In the genomic region with DNA sequence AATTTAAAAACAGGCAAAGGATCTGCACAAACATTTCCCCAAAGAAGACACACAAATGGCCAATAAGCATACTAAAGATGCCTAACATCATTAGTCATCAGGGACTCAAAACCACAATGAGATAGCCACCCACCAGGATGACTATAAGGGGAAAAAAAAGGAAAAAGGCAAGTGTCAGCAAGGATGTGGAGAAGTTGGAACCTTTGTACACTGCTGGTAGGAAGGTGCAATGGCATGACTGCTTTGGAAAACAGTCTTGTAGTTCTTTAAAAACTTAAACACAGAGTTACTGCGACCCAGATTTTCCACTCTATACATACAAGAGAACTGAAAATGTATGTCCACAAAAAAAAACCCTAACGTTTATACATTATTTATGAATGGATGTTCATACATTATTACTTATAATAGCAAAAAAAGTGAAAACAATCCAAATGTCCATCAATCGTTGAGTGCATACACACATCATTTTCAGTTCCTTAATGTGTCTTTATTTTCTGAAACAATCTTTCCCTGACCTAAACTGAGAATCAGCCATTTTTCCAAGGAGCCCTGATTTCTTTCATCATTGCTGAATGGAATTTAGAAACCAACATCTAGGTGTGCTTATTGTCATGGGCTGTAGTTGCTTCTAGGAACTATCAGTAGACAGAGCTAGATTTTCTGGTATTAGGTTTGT, we compare ENCODE assay signal across 8 cellular contexts.
DNase-seq lines count a peak whose midpoint lies in the region; ATAC-seq and TF ChIP-seq lines count a peak whose summit lies in the region.

No MANE protein-coding gene starts in this region.

- H4K20me1 ChIP-seq in GM23248 (ENCODE audit: insufficient read depth) (no peaks in the 10 kb centered on the region), SK-N-SH (ENCODE audit: insufficient read depth) (no peaks in the 10 kb centered on the region)

- H3K9ac ChIP-seq in GM23248 (no peak overlapping the region), SK-N-SH (no peak overlapping the region)

- H3K79me2 ChIP-seq in GM23248 (ENCODE audit: insufficient read depth) (no peaks in the 10 kb centered on the region), SK-N-SH (ENCODE audit: insufficient read depth) (no peaks in the 10 kb centered on the region)

- in situ Hi-C loops in ACHN (cut with HindIII; ENCODE audit: low pct_ligation_motif_present, low pct_unique_long_range_greater_than_20kb, low sequenced_read_pairs) = no loop called here
- in situ Hi-C loops in GM23248 (cut with MboI) = no loop called here

- H3K27me3 ChIP-seq in GM23248 (replicated peaks; ENCODE audit: insufficient read depth) (no peaks in the 10 kb centered on the region), SK-N-SH (ENCODE audit: insufficient read depth) (no peaks in the 10 kb centered on the region), foreskin keratinocyte (no peaks in the 10 kb centered on the region)

- POLR2A ChIA-PET in SK-N-SH (lab: Yijun Ruan, JAX) = no interaction called here

- H3K4me3 ChIP-seq in GM23248 (peak overlapping the region; percentile 38), SK-N-SH (ENCODE audit: low read depth in 2 of 2, low read length in 1 of 2) (no peak overlapping the region)

- H3F3A ChIP-seq in GM23248 (ENCODE audit: insufficient read depth) = peaks cover 15% of the 10 kb centered on the region; the same call in 1 of the 2 replicates
- H3F3A ChIP-seq in SK-N-SH (replicated peaks; ENCODE audit: insufficient read depth) = no peaks in the 10 kb centered on the region

- peak overlapping the region; percentile 75 for H3K4me2 ChIP-seq in GM23248 (ENCODE audit: unreplicated experiment)
- H3K4me2 ChIP-seq in SK-N-SH = no peak overlapping the region

- no peak for TF ChIP-seq RAD21 in SK-N-SH (IDR thresholded peaks at IDR 0.05; ENCODE audit: low read length)

- TF ChIP-seq CTCF in SK-N-SH (IDR thresholded peaks at IDR 0.05) (peak; percentile 47), foreskin keratinocyte (conservative IDR thresholded peaks at IDR 0.05) (peak; percentile 62)

- CTCF ChIA-PET in SK-N-SH (lab: Yijun Ruan, JAX) = no interaction called here

- no peaks in the 10 kb centered on the region for H3K36me3 ChIP-seq in GM23248 (ENCODE audit: low read depth)
- no peaks in the 10 kb centered on the region for H3K36me3 ChIP-seq in SK-N-SH (replicated peaks in 1 of 2; ENCODE audit: control insufficient read depth in 1 of 2, insufficient read depth in 2 of 2, low read length in 1 of 2)

- H3K9me2 ChIP-seq in GM23248 (ENCODE audit: insufficient read depth) (no peaks in the 10 kb centered on the region), SK-N-SH (no peaks in the 10 kb centered on the region)

- peak in 1 of 2 experiments; percentile 39; a peak in 1 of 4 replicates for TF ChIP-seq EP300 in SK-N-SH (IDR thresholded peaks at IDR 0.05; ENCODE audit: borderline replicate concordance in 1 of 2, low read depth in 1 of 2, low read length in 1 of 2)

- H3K4me1 ChIP-seq in GM23248 (ENCODE audit: insufficient read depth) = peaks cover 22% of the 10 kb centered on the region
- no peaks in the 10 kb centered on the region for H3K4me1 ChIP-seq in SK-N-SH (ENCODE audit: control insufficient read depth in 1 of 2, insufficient read depth in 2 of 2, low read depth in 1 of 2, low read length in 1 of 2)
- peaks cover 26% of the 10 kb centered on the region for H3K4me1 ChIP-seq in foreskin keratinocyte

- DNase-seq in ACHN (peak; percentile 97), GM23248 (peak; percentile 95), SK-N-SH (no peak), foreskin keratinocyte (peak; percentile 91 to 95), NCI-H345 (lab: John Stamatoyannopoulos, UW) (no peak), NCI-H82 treated with DMSO at 0.1 percent for 48 hours (lab: John Stamatoyannopoulos, UW; ENCODE audit: unreplicated experiment) (no peak), GF-D8 (lab: John Stamatoyannopoulos, UW) (no peak), amygdala (lab: John Stamatoyannopoulos, UW) (no peak)

- H3K9me3 ChIP-seq in GM23248 (ENCODE audit: low read depth) (no peaks in the 10 kb centered on the region), SK-N-SH (peaks cover 6% of the 10 kb centered on the region; the same call in 1 of the 2 replicates)

- H2AFZ ChIP-seq in GM23248 (no peak overlapping the region), SK-N-SH (ENCODE audit: low read depth) (peak overlapping the region; percentile 62; the same call in 1 of the 2 replicates)

- no peak overlapping the region for H3K27ac ChIP-seq in GM23248
- no peak overlapping the region; a peak in 1 of 4 replicates for H3K27ac ChIP-seq in SK-N-SH (ENCODE audit: low read depth in 2 of 2, low read length in 1 of 2)
- no peak overlapping the region for H3K27ac ChIP-seq in foreskin keratinocyte

- peak; percentile 95 for ATAC-seq in foreskin keratinocyte

- WGBS in GM23248 (ENCODE audit: low coverage in 1 of 2, low lambda C conversion rate in 2 of 2, missing lambda C conversion rate in 2 of 2), 2 experiments = 66 to 68% methylated on average over 3 of the region's 3 CpGs
- 29% methylated on average over 3 of the region's 3 CpGs for WGBS in SK-N-SH (ENCODE audit: low lambda C conversion rate)

TF ChIP-seq in SK-N-SH, 30 proteins besides CTCF, POLR2A, EP300 and RAD21 (continues in another document):
- peak; percentile 29; the same call in 1 of the 2 replicates for TF ChIP-seq NFIC (IDR thresholded peaks at IDR 0.05; ENCODE audit: borderline replicate concordance)
- peak; percentile 41; the same call in 1 of the 2 replicates for TF ChIP-seq YY1 (IDR thresholded peaks at IDR 0.05; ENCODE audit: low read depth)
- peak; percentile 72 for TF ChIP-seq TCF12 (IDR thresholded peaks at IDR 0.05)
- TF ChIP-seq IRF3 (IDR thresholded peaks at IDR 0.05; ENCODE audit: low read depth, low read length) = no peak
- TF ChIP-seq SIN3A (IDR thresholded peaks at IDR 0.05; ENCODE audit: borderline replicate concordance, low read depth, low read length) = no peak
- no peak for TF ChIP-seq FOXM1 (IDR thresholded peaks at IDR 0.05; ENCODE audit: low read depth)
- no peak for TF ChIP-seq CHD2 (IDR thresholded peaks at IDR 0.05; ENCODE audit: low read length, partially characterized antibody)
- no peak for TF ChIP-seq MAX (IDR thresholded peaks at IDR 0.05; ENCODE audit: low read depth)
- TF ChIP-seq MXI1 (IDR thresholded peaks at IDR 0.05; ENCODE audit: low read depth, low read length) = no peak
- peak; percentile 36; the same call in 1 of the 2 replicates for TF ChIP-seq POLR2AphosphoS5 (IDR thresholded peaks at IDR 0.05; ENCODE audit: low read depth, low read length)
- TF ChIP-seq RFX5 (IDR thresholded peaks at IDR 0.05; ENCODE audit: low read length) = no peak
- no peak for TF ChIP-seq GATA2 (CRISPR knock-in tag; IDR thresholded peaks at IDR 0.05)
- peak; percentile 94 for TF ChIP-seq FOSL2 (IDR thresholded peaks at IDR 0.05; ENCODE audit: borderline replicate concordance, low read depth)
- TF ChIP-seq JUND (IDR thresholded peaks at IDR 0.05) = peak; percentile 90
- no peak for TF ChIP-seq RXRA (IDR thresholded peaks at IDR 0.05; ENCODE audit: borderline replicate concordance, low read depth)
- no peak for TF ChIP-seq REST (IDR thresholded peaks at IDR 0.05; ENCODE audit: low read depth, low read length)
- no peak for TF ChIP-seq FOXJ3 (CRISPR knock-in tag; IDR thresholded peaks at IDR 0.05)
- TF ChIP-seq NRF1 (IDR thresholded peaks at IDR 0.05; ENCODE audit: low read depth, low read length) = no peak
- TF ChIP-seq, protein P1, sequence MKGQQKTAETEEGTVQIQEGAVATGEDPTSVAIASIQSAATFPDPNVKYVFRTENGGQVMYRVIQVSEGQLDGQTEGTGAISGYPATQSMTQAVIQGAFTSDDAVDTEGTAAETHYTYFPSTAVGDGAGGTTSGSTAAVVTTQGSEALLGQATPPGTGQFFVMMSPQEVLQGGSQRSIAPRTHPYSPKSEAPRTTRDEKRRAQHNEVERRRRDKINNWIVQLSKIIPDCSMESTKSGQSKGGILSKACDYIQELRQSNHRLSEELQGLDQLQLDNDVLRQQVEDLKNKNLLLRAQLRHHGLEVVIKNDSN (IDR thresholded peaks at IDR 0.05; ENCODE audit: borderline replicate concordance, low read depth) = no peak
- no peak for TF ChIP-seq MEF2A (IDR thresholded peaks at IDR 0.05; ENCODE audit: borderline replicate concordance, low read depth)

Comparison
In these comparisons a context has a peak if more than half of its experiments do, and no peak if none do; other contexts are left out.
1. DNase-seq: peak in ACHN (single experiment), GM23248 (single experiment) and foreskin keratinocyte (2 of 2); none in SK-N-SH (single experiment), NCI-H345 (single experiment), NCI-H82 treated with DMSO at 0.1 percent for 48 hours (single experiment), GF-D8 (single experiment) and amygdala (0 of 56).